In the genomic region with DNA sequence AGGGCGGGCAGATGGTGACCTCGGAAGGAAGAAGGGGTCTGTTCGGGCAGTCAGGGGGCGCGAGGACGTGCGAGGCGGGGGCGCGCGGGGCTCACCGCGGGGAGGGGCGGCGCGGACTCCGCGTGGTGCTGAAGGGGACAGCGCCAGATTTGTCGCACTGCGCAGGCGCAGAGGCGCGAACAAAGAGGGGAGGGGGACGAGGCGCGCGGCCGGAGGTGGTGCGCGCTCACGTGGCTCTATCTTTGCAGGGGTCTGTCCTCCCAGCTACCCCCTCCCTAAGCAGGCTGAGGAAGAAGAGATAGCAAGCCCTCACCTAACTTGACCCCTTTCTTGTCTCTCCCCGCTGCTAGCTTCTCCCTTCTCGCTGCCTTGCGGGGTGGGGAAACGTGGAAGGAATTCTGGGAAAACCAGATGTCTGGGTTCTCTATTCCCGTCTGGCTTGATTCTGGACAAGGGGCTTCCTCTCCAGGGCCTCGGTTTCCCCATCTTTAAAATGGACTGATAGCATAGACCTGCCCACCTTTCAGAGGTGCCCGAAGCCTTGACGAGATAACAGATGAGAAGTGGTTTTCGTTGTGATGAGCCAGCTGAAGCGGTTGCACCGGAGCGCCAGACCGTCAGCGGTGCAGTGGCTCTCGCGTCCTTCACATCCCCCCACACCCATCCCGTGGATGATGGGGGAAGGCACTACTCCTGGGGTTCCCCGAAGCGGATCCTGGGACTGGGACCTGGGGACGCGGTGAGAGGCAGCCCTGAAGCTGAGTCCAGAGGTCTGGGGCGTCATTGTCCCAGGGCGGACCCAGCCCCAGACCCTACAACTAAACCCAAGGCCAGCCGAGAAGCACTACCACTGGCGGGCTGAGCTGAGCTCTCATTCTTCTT, we compare ENCODE assay signal across 8 cellular contexts. TPM values are rescaled to one million over a fixed set of nuclear protein-coding genes. Genes with fewer than 3 reads are reported as not detected.
DNase-seq lines count a peak whose midpoint lies in the region; ATAC-seq and FAIRE-seq lines count a peak whose summit lies in the region.

No MANE protein-coding gene starts in this region.

- H3K4me1 Mint-ChIP-seq in activated CD4-positive, alpha-beta T cell treated with anti-CD3 and anti-CD28 coated beads, Interleukin-2, amount 10 ng/mL, durations not matched to agents 7 days and 5 days = peaks cover 35% of the 10 kb centered on the region
- peaks cover 16% of the 10 kb centered on the region for H3K4me1 Mint-ChIP-seq in memory B cell
- H3K4me1 Mint-ChIP-seq in stimulated activated memory B cell treated with anti-CD40 and anti-IgM and Interleukin-4, amounts not matched to agents 10 μg/mL and 1 μg/mL and 100 μg/mL, for 72 hours = peaks cover 47% of the 10 kb centered on the region

- peaks cover 14% of the 10 kb centered on the region for H3K36me3 Mint-ChIP-seq in activated CD4-positive, alpha-beta T cell treated with anti-CD3 and anti-CD28 coated beads, Interleukin-2, amount 10 ng/mL, durations not matched to agents 7 days and 5 days (ENCODE audit: low read depth)
- peaks cover 3% of the 10 kb centered on the region for H3K36me3 Mint-ChIP-seq in memory B cell
- H3K36me3 Mint-ChIP-seq in stimulated activated memory B cell treated with anti-CD40 and anti-IgM and Interleukin-4, amounts not matched to agents 10 μg/mL and 1 μg/mL and 100 μg/mL, for 72 hours = peaks cover 5% of the 10 kb centered on the region

- H3K27ac ChIP-seq in duodenal mucosa (ENCODE audit: low read depth, low read length) = no peak overlapping the region

- no peak for FAIRE-seq in RCC 7860 (lab: Jason Lieb, UNC)

- peaks cover 7 to 11% of the 10 kb centered on the region in 2 donors for H3K27me3 ChIP-seq in duodenal mucosa (ENCODE audit: control insufficient read depth in 1 of 2, insufficient read depth in 2 of 2, low read length in 2 of 2)

- H3K27me3 Mint-ChIP-seq in activated CD4-positive, alpha-beta T cell treated with anti-CD3 and anti-CD28 coated beads, Interleukin-2, amount 10 ng/mL, durations not matched to agents 7 days and 5 days = peaks cover 19% of the 10 kb centered on the region
- H3K27me3 Mint-ChIP-seq in memory B cell = peaks cover 21% of the 10 kb centered on the region
- H3K27me3 Mint-ChIP-seq in stimulated activated memory B cell treated with anti-CD40 and anti-IgM and Interleukin-4, amounts not matched to agents 10 μg/mL and 1 μg/mL and 100 μg/mL, for 72 hours = peaks cover 47% of the 10 kb centered on the region

- H3K9me3 ChIP-seq in duodenal mucosa (ENCODE audit: control insufficient read depth in 1 of 2, low read length in 2 of 2) = no peaks in the 10 kb centered on the region

- CTCF ChIA-PET in activated CD4-positive, alpha-beta T cell treated with anti-CD3 and anti-CD28 coated beads, Interleukin-2, amount 10 ng/mL, durations not matched to agents 7 days and 5 days (lab: Charles Lee) = interaction anchor here (0.8 to 6.2 kb wide), 9 partner anchors 9 to 189 kb away, joined by 3 to 47 read pairs (median 24); partner anchors contain the start of gene CUEDC2

- POLR2A ChIA-PET in activated CD4-positive, alpha-beta T cell treated with anti-CD3 and anti-CD28 coated beads, Interleukin-2, amount 10 ng/mL, durations not matched to agents 7 days and 5 days (lab: Charles Lee) = interaction anchor here (0.6 to 1.1 kb wide), 2 partner anchors 13 to 225 kb away, joined by 3 to 4 read pairs; partner anchors contain the start of genes CUEDC2 and TRIM8

- no peak for ATAC-seq in memory B cell (ENCODE audit: low read depth)
- ATAC-seq in stimulated activated memory B cell treated with anti-CD40 and anti-IgM and Interleukin-4, amounts not matched to agents 10 μg/mL and 1 μg/mL and 100 μg/mL, for 72 hours = no peak

- DNase-seq in NOMO-1 (lab: John Stamatoyannopoulos, UW; ENCODE audit: unreplicated experiment in 2 of 2) = peak; percentile 27 to 31
- no peak for DNase-seq in NOMO-1 treated with dmso at 0.1 percent for 144 hours (lab: John Stamatoyannopoulos, UW; ENCODE audit: unreplicated experiment)
- peak; percentile 65 for DNase-seq in NCI-H2196 (lab: John Stamatoyannopoulos, UW; ENCODE audit: unreplicated experiment)
- DNase-seq in activated CD4-positive, alpha-beta T cell treated with anti-CD3 and anti-CD28 coated beads, Interleukin-2, amount 10 ng/mL, durations not matched to agents 7 days and 5 days = peak; percentile 81
- peak; percentile 67 to 73 for DNase-seq in memory B cell (ENCODE audit: low spot score in 2 of 2)
- no peak for DNase-seq in RCC 7860 (ENCODE audit: low spot score)

- peak overlapping the region; percentile 90 for H3K4me3 Mint-ChIP-seq in activated CD4-positive, alpha-beta T cell treated with anti-CD3 and anti-CD28 coated beads, Interleukin-2, amount 10 ng/mL, durations not matched to agents 7 days and 5 days
- H3K4me3 Mint-ChIP-seq in memory B cell = peak overlapping the region; percentile 97
- peak overlapping the region; percentile 98 for H3K4me3 Mint-ChIP-seq in stimulated activated memory B cell treated with anti-CD40 and anti-IgM and Interleukin-4, amounts not matched to agents 10 μg/mL and 1 μg/mL and 100 μg/mL, for 72 hours

- no peaks in the 10 kb centered on the region for H3K9me3 Mint-ChIP-seq in activated CD4-positive, alpha-beta T cell treated with anti-CD3 and anti-CD28 coated beads, Interleukin-2, amount 10 ng/mL, durations not matched to agents 7 days and 5 days
- H3K9me3 Mint-ChIP-seq in memory B cell = no peaks in the 10 kb centered on the region
- no peaks in the 10 kb centered on the region for H3K9me3 Mint-ChIP-seq in stimulated activated memory B cell treated with anti-CD40 and anti-IgM and Interleukin-4, amounts not matched to agents 10 μg/mL and 1 μg/mL and 100 μg/mL, for 72 hours

- peaks cover 9 to 15% of the 10 kb centered on the region in 2 donors for H3K36me3 ChIP-seq in duodenal mucosa (ENCODE audit: control insufficient read depth in 1 of 2, insufficient read depth in 2 of 2, low read length in 2 of 2)

- peak overlapping the region in 1 of 2 donors; percentile 64 for H3K9ac ChIP-seq in duodenal mucosa (ENCODE audit: low read depth in 1 of 2, low read length in 2 of 2)

- peak overlapping the region; percentile 77 to 93 for H3K4me3 ChIP-seq in duodenal mucosa (ENCODE audit: low read depth in 1 of 2, low read length in 2 of 2)

- H3K27ac Mint-ChIP-seq in activated CD4-positive, alpha-beta T cell treated with anti-CD3 and anti-CD28 coated beads, Interleukin-2, amount 10 ng/mL, durations not matched to agents 7 days and 5 days = peak overlapping the region; percentile 95
- H3K27ac Mint-ChIP-seq in memory B cell = no peak overlapping the region
- H3K27ac Mint-ChIP-seq in stimulated activated memory B cell treated with anti-CD40 and anti-IgM and Interleukin-4, amounts not matched to agents 10 μg/mL and 1 μg/mL and 100 μg/mL, for 72 hours = peak overlapping the region; percentile 84

- peaks cover 32 to 35% of the 10 kb centered on the region in 2 donors for H3K4me1 ChIP-seq in duodenal mucosa (ENCODE audit: control insufficient read depth in 1 of 2, insufficient read depth in 2 of 2, low read length in 2 of 2)

RNA-seq across cellular contexts. Expression of gene FBXL15, which starts 0.8 kb away (rescaled TPM):
- total RNA-seq in activated CD4-positive, alpha-beta T cell treated with anti-CD3 and anti-CD28 coated beads, Interleukin-2, amount 10 ng/mL, durations not matched to agents 7 days and 5 days = 10 to 100 TPM in 1 of 2 experiments, 1 to 10 TPM in 1; 8.7 to 11.2 TPM

RNA-seq across cellular contexts. Expression of gene PSD, which starts 1.2 kb away (rescaled TPM):
- total RNA-seq in activated CD4-positive, alpha-beta T cell treated with anti-CD3 and anti-CD28 coated beads, Interleukin-2, amount 10 ng/mL, durations not matched to agents 7 days and 5 days = 1 to 10 TPM; 1.4 to 1.6 TPM

RNA-seq across cellular contexts. Expression of gene CUEDC2, which starts 12.6 kb away (rescaled TPM):
- 10 to 100 TPM; 63.6 to 68.9 TPM for total RNA-seq in activated CD4-positive, alpha-beta T cell treated with anti-CD3 and anti-CD28 coated beads, Interleukin-2, amount 10 ng/mL, durations not matched to agents 7 days and 5 days

RNA-seq across cellular contexts. Expression of gene NFKB2, which starts 24.3 kb away (rescaled TPM):
- 10 to 100 TPM; 74.8 to 81.8 TPM for total RNA-seq in activated CD4-positive, alpha-beta T cell treated with anti-CD3 and anti-CD28 coated beads, Interleukin-2, amount 10 ng/mL, durations not matched to agents 7 days and 5 days

RNA-seq across cellular contexts. Expression of gene C10orf95, which starts 31.5 kb away (rescaled TPM):
- under 1 TPM in 1 of 2 experiments, not detected in 1; 0.17 TPM for total RNA-seq in activated CD4-positive, alpha-beta T cell treated with anti-CD3 and anti-CD28 coated beads, Interleukin-2, amount 10 ng/mL, durations not matched to agents 7 days and 5 days

Comparison
In these comparisons a context has a peak if more than half of its experiments do, and no peak if none do; other contexts are left out.
1. DNase-seq: peak in NOMO-1 (2 of 2), NCI-H2196 (single experiment), activated CD4-positive, alpha-beta T cell treated with anti-CD3 and anti-CD28 coated beads, Interleukin-2, amount 10 ng/mL, durations not matched to agents 7 days and 5 days (single experiment) and memory B cell (2 of 2); none in NOMO-1 treated with dmso at 0.1 percent for 144 hours (single experiment) and RCC 7860 (single experiment).
2. Peak in every context shown above with its lines, with median percentiles within 50 percentile points of each other: H3K4me3 Mint-ChIP-seq.